Comparison of ENCODE assay signal across 22 cellular contexts in the genomic region with DNA sequence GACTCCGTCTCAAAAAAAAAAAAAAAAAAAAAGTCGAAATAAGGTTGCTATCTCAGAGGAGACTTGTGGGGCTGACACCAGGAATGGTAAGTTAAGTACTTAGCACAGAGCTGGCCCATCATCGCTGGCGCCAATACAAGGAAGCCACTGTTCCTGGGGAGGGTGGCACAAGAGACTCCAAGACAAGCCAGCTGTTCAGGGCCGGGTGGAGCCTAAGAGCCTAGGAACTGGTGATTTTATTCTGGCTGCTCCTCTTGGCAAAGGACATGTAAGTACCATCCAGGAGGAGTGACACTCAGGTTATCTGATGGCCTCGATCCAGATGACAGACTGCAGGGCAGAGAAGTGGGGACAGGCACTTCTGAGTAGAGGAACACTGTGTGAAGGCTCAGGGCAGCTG. TPM values are rescaled to one million over a fixed set of nuclear protein-coding genes. Genes with fewer than 3 reads are reported as not detected.
DNase-seq lines count a peak whose midpoint lies in the region; ATAC-seq, FAIRE-seq and TF ChIP-seq lines count a peak whose summit lies in the region.
"Had no signal": no experiment of that assay in that cellular context is flagged by ENCODE, and none has a peak within 500 bp of the region (broad histone marks: within the 10 kb centered on the region; RNA-seq: fewer than 3 reads in every experiment).

No MANE protein-coding gene starts in this region.

- FAIRE-seq in GM12878 (lab: Jason Lieb, UNC): no peak

- peak overlapping the region; percentile 26 for H3K4me2 ChIP-seq in GM12878 (ENCODE audit: control insufficient read depth, insufficient read depth)

- no peak for TF ChIP-seq CTCF in GM12878 (IDR thresholded peaks at IDR 0.05 in 2 of 3, conservative IDR thresholded peaks at IDR 0.05 in 1 of 3; ENCODE audit: control insufficient read depth in 2 of 3, extremely low read depth in 1 of 3, insufficient read depth in 1 of 3, low read depth in 3 of 3, low read length in 3 of 3)
- no peak for TF ChIP-seq CTCF in testis (IDR thresholded peaks at IDR 0.05)

- TF ChIP-seq POLR2A in GM12878 (IDR thresholded peaks at IDR 0.05; ENCODE audit: low read depth, low read length): no peak
- TF ChIP-seq POLR2A in testis (IDR thresholded peaks at IDR 0.05): no peak

- H2AFZ ChIP-seq in GM12878 (ENCODE audit: control insufficient read depth, low read depth, low read length): no peak overlapping the region

- ATAC-seq in CD4-positive, CD25-positive, alpha-beta regulatory T cell (ENCODE audit: low read depth in 2 of 2): no peak
- ATAC-seq in GM12878 (no peak), GM19035 (IDR thresholded peaks at IDR 0.05; ENCODE audit: unreplicated experiment) (no peak)
- ATAC-seq: right lobe of liver had no signal

- H3K79me2 ChIP-seq in GM12878 (ENCODE audit: control insufficient read depth, insufficient read depth, low read length): peaks cover 42% of the 10 kb centered on the region

- intact Hi-C loops in GM12878 (cut with micrococcal nuclease; ENCODE audit: unreplicated experiment): no loop called here
- intact Hi-C loops in testis (cut with DNase I; ENCODE audit: low total_unique reads): no loop called here

- in situ Hi-C loops in GM12878 (cut with MboI) (no loop called here), KBM-7 (cut with MboI; ENCODE audit: low pct_unique_long_range_greater_than_20kb, low sequenced_read_pairs) (no loop called here)

- no TSS peak for BruUV-seq in GM12878 (replicated peaks; lab: Mats Ljungman, UMichigan)

- H3K27me3 Mint-ChIP-seq in CD4-positive, CD25-positive, alpha-beta regulatory T cell: no peaks in the 10 kb centered on the region
- H3K27me3 Mint-ChIP-seq in IgD-negative memory B cell: no peaks in the 10 kb centered on the region

- RAD21 ChIA-PET in GM12878 (lab: Charles Lee; ENCODE audit: unreplicated experiment): interaction anchor here (2.1 kb wide), 1 partner anchor 34 kb away, joined by 8 read pairs; no protein-coding TSS in a partner anchor

- no peak for TF ChIP-seq EP300 in GM12878 (IDR thresholded peaks at IDR 0.05; ENCODE audit: borderline replicate concordance in 1 of 2, control insufficient read depth in 1 of 2, low read depth in 2 of 2, low read length in 2 of 2)

- H3K4me3 Mint-ChIP-seq in CD4-positive, CD25-positive, alpha-beta regulatory T cell: peak overlapping the region in 3 of 4 donors; percentile 71 to 95 (median 81)
- peak overlapping the region; percentile 18 to 67 (median 46) for H3K4me3 Mint-ChIP-seq in IgD-negative memory B cell

- POLR2A ChIA-PET in GM12878 (lab: Charles Lee): interaction anchor here (0.5 to 0.6 kb wide), 2 partner anchors 592 to 1453 kb away, joined by 3 to 5 read pairs; no protein-coding TSS in a partner anchor

- no peaks in the 10 kb centered on the region for H3K27me3 ChIP-seq in CD4-positive, CD25-positive, alpha-beta regulatory T cell (ENCODE audit: control insufficient read depth, insufficient read depth, low read length)
- H3K27me3 ChIP-seq in GM12878 (replicated peaks in 1 of 2; ENCODE audit: control insufficient read depth in 2 of 2, insufficient read depth in 2 of 2, low read length in 1 of 2) (no peaks in the 10 kb centered on the region), testis (no peaks in the 10 kb centered on the region)
- H3K27me3 ChIP-seq: ascending aorta, BE2C, esophagus squamous epithelium, right lobe of liver, tibial nerve had no signal

- no peak overlapping the region for H3K27ac ChIP-seq in CD4-positive, CD25-positive, alpha-beta regulatory T cell (ENCODE audit: insufficient read depth, low read length, poor library complexity, severe bottlenecking)
- H3K27ac ChIP-seq in GM12878 (ENCODE audit: control insufficient read depth, insufficient read depth): no peak overlapping the region
- no peak overlapping the region for H3K27ac ChIP-seq in testis
- H3K27ac ChIP-seq: ascending aorta, esophagus squamous epithelium, right lobe of liver, VCaP had no signal

- peak overlapping the region; percentile 32 to 86 (median 68) for H3K27ac Mint-ChIP-seq in CD4-positive, CD25-positive, alpha-beta regulatory T cell
- peak overlapping the region in 2 of 3 donors; percentile 25 to 80 for H3K27ac Mint-ChIP-seq in IgD-negative memory B cell

- peaks cover 14 to 44% (median 26%) of the 10 kb centered on the region in 4 donors for H3K4me1 Mint-ChIP-seq in CD4-positive, CD25-positive, alpha-beta regulatory T cell
- H3K4me1 Mint-ChIP-seq in IgD-negative memory B cell: peaks cover 39 to 44% (median 43%) of the 10 kb centered on the region in 3 donors

- CTCF ChIA-PET in GM12878 (lab: Yijun Ruan, JAX): interaction anchor here (0.6 to 1.2 kb wide), 4 partner anchors 9 to 107 kb away, joined by 3 to 4 read pairs (median 4); no protein-coding TSS in a partner anchor

- no peaks in the 10 kb centered on the region for H3K9me3 ChIP-seq in CD4-positive, CD25-positive, alpha-beta regulatory T cell (ENCODE audit: control insufficient read depth in 2 of 2, low read length in 2 of 2)
- no peaks in the 10 kb centered on the region for H3K9me3 ChIP-seq in GM12878 (replicated peaks; ENCODE audit: control insufficient read depth, insufficient read depth, low read length)
- no peaks in the 10 kb centered on the region for H3K9me3 ChIP-seq in testis
- H3K9me3 ChIP-seq: ascending aorta, BE2C, esophagus squamous epithelium, right lobe of liver, tibial nerve had no signal

- SMC1A ChIA-PET in GM12878 (lab: Charles Lee; ENCODE audit: uncharacterized antibody, unreplicated experiment): interaction anchor here (0.9 to 1.3 kb wide), 4 partner anchors 8 to 39 kb away, joined by 3 to 6 read pairs (median 4); no protein-coding TSS in a partner anchor

- H3K4me3 ChIP-seq in CD4-positive, CD25-positive, alpha-beta regulatory T cell (ENCODE audit: low read depth, low read length): no peak overlapping the region
- H3K4me3 ChIP-seq in GM12878 (no peak overlapping the region), testis (no peak overlapping the region)
- H3K4me3 ChIP-seq: ascending aorta, esophagus squamous epithelium, right lobe of liver, tibial nerve had no signal

- H3K36me3 ChIP-seq in CD4-positive, CD25-positive, alpha-beta regulatory T cell (ENCODE audit: control insufficient read depth, insufficient read depth, low read length): peaks cover 38% of the 10 kb centered on the region
- H3K36me3 ChIP-seq in GM12878 (ENCODE audit: control insufficient read depth in 2 of 2, insufficient read depth in 2 of 2, low read length in 1 of 2): peaks cover 7 to 24% of the 10 kb centered on the region in 2 experiments; a peak in 3 of 4 replicates
- no peaks in the 10 kb centered on the region for H3K36me3 ChIP-seq in testis (ENCODE audit: low read depth, missing control alignments)

- no peak overlapping the region for H3K9ac ChIP-seq in GM12878 (ENCODE audit: control insufficient read depth, insufficient read depth, low read length)

- H4K20me1 ChIP-seq in GM12878 (ENCODE audit: control insufficient read depth, insufficient read depth): no peaks in the 10 kb centered on the region

- WGBS in GM12878 (ENCODE audit: insufficient coverage, insufficient replicate concordance, low lambda C conversion rate, missing lambda C conversion rate): 93% methylated on average over 4 of the region's 6 CpGs
- 40 to 79% methylated on average over 6 of the region's 6 CpGs for WGBS in testis, 2 donors

- TF ChIP-seq RAD21 in GM12878 (IDR thresholded peaks at IDR 0.05; ENCODE audit: insufficient read depth, low read depth, low read length): no peak

- H3K9me3 Mint-ChIP-seq in CD4-positive, CD25-positive, alpha-beta regulatory T cell: peaks cover 0 to 3% (median 0%) of the 10 kb centered on the region in 7 donors
- H3K9me3 Mint-ChIP-seq in IgD-negative memory B cell: no peaks in the 10 kb centered on the region

- peaks cover 7% of the 10 kb centered on the region for H3K36me3 Mint-ChIP-seq in CD4-positive, CD25-positive, alpha-beta regulatory T cell
- H3K36me3 Mint-ChIP-seq in IgD-negative memory B cell: peaks cover 1% of the 10 kb centered on the region

- H3K4me1 ChIP-seq in CD4-positive, CD25-positive, alpha-beta regulatory T cell (ENCODE audit: control insufficient read depth, insufficient read depth, low read length, poor library complexity, severe bottlenecking): peaks cover 32% of the 10 kb centered on the region
- H3K4me1 ChIP-seq in GM12878 (ENCODE audit: control insufficient read depth, insufficient read depth, low read length) (peaks cover 23% of the 10 kb centered on the region), testis (peaks cover 18% of the 10 kb centered on the region)

- DNase-seq in CD4-positive, CD25-positive, alpha-beta regulatory T cell: no peak
- DNase-seq in GM12878 (ENCODE audit: low read depth, low spot score) (no peak), pons (ENCODE audit: low spot score) (peak; percentile 68), testis (no peak), KBM-7 (no peak)
- DNase-seq: activated effector memory CD4-positive, alpha-beta T cell treated with Interleukin-2 at 50 U/mL for 16 hours; BE2C; effector CD8-positive, alpha-beta T cell; esophagus squamous epithelium; H7; NCI-H1417; NCI-H748 treated with DMSO at 0.1 percent for 48 hours; right lobe of liver; SIG-M5; stimulated activated CD4-positive, alpha-beta T cell treated with anti-CD3 and anti-CD28 coated beads, Interleukin-15, amount 100 ng/mL, for 24 hours; T-helper 2 cell had no signal

RNA-seq across cellular contexts. Expression of gene ELOF1, which starts 3.8 kb away (rescaled TPM):
- 48.9 TPM for total RNA-seq in CD4-positive, CD25-positive, alpha-beta regulatory T cell
- 100 to 1,000 TPM; 105 to 113 (median 108) TPM for polyA plus RNA-seq in CD4-positive, CD25-positive, alpha-beta regulatory T cell
- polyA plus RNA-seq in IgD-negative memory B cell (183 TPM), GM12878 (2011; rRNA removed) (24.6 and 37.9 TPM in 2 replicates), GM12878 (2014; fragmentation: Illumina TruSeq; extraction: Trizol) (56.3 and 97.7 TPM in 2 replicates), GM12878 (2014; fragmentation: Nextera tagmentation; extraction: Ambion mirVana) (10 to 100 TPM; 11.7 to 28.6 TPM), GM12878 (2014; rRNA removed) (106 and 127 TPM in 2 replicates), GM12878 (2016; fragmentation: Nextera tagmentation; extraction: Ambion mirVana) (100 to 1,000 TPM; 118 to 124 TPM), testis (ENCODE audit: insufficient read depth, low read depth, low replicate concordance) (262 TPM)
- 15.3 and 21.9 TPM in 2 replicates for total RNA-seq in GM12878 (2013; cell fraction: nucleolus; rRNA removed)
- total RNA-seq in GM12878 (2014; rRNA removed) (75.7 and 81.2 TPM in 2 replicates), GM12878 (2014; rRNA removed; fragmentation: Illumina TruSeq; extraction: Trizol) (89.0 and 98.0 TPM in 2 replicates), GM12878 (2021) (85.1 and 88.2 TPM in 2 replicates), testis (100 to 1,000 TPM; 131 to 184 TPM)
- polyA plus RNA-seq in GM12878 (2011; ENCODE audit: low read depth): 27.8 TPM
- polyA plus RNA-seq in GM12878 (2011; cell fraction: cytosol; rRNA removed): 95.7 and 121 TPM in 2 replicates
- 54.4 and 68.3 TPM in 2 replicates for polyA plus RNA-seq in GM12878 (2011; cell fraction: nucleus; rRNA removed)
- polyA plus RNA-seq in GM12878 (2012): 68.6 and 69.1 TPM in 2 replicates
- 28.5 and 59.0 TPM in 2 replicates for polyA minus RNA-seq in GM12878 (2011; rRNA and poly(A)+ RNA removed)
- 21.9 and 29.0 TPM in 2 replicates for polyA minus RNA-seq in GM12878 (2011; cell fraction: cytosol; rRNA and poly(A)+ RNA removed)
- polyA minus RNA-seq in GM12878 (2011; cell fraction: nucleus; rRNA and poly(A)+ RNA removed): 14.0 and 29.9 TPM in 2 replicates

RNA-seq across cellular contexts. Expression of gene CNN1, which starts 16.6 kb away (rescaled TPM):
- not detected for total RNA-seq in CD4-positive, CD25-positive, alpha-beta regulatory T cell
- polyA plus RNA-seq in CD4-positive, CD25-positive, alpha-beta regulatory T cell: not detected
- not detected for polyA plus RNA-seq in IgD-negative memory B cell
- total RNA-seq in GM12878 (2013; cell fraction: nucleolus; rRNA removed): 0.40 TPM in 1 of 2 replicates, not detected in the other
- total RNA-seq in GM12878 (2014; rRNA removed): 0.40 and 0.71 TPM in 2 replicates
- total RNA-seq in GM12878 (2014; rRNA removed; fragmentation: Illumina TruSeq; extraction: Trizol): 0.31 and 0.46 TPM in 2 replicates
- 0.44 and 0.48 TPM in 2 replicates for total RNA-seq in GM12878 (2021)
- polyA plus RNA-seq in GM12878 (2011; ENCODE audit: low read depth): 0.25 TPM
- 0.15 and 0.19 TPM in 2 replicates for polyA plus RNA-seq in GM12878 (2011; rRNA removed)
- 0.12 and 0.16 TPM in 2 replicates for polyA plus RNA-seq in GM12878 (2011; cell fraction: cytosol; rRNA removed)
- polyA plus RNA-seq in GM12878 (2011; cell fraction: nucleus; rRNA removed): not detected in 2 replicates
- polyA plus RNA-seq in GM12878 (2012): 0.20 and 0.55 TPM in 2 replicates
- 0.19 TPM in 1 of 2 replicates, not detected in the other for polyA plus RNA-seq in GM12878 (2014; fragmentation: Illumina TruSeq; extraction: Trizol)
- polyA plus RNA-seq in GM12878 (2014; fragmentation: Nextera tagmentation; extraction: Ambion mirVana): under 1 TPM; 0.03 to 0.04 TPM
- polyA plus RNA-seq in GM12878 (2014; rRNA removed): 0.22 and 0.55 TPM in 2 replicates
- polyA plus RNA-seq in GM12878 (2016; fragmentation: Nextera tagmentation; extraction: Ambion mirVana): under 1 TPM in 1 of 2 experiments, not detected in 1; 0.58 TPM
- 0.82 TPM in 1 of 2 replicates, not detected in the other for polyA minus RNA-seq in GM12878 (2011; rRNA and poly(A)+ RNA removed)
- not detected in 2 replicates for polyA minus RNA-seq in GM12878 (2011; cell fraction: cytosol; rRNA and poly(A)+ RNA removed)
- polyA minus RNA-seq in GM12878 (2011; cell fraction: nucleus; rRNA and poly(A)+ RNA removed): not detected in 2 replicates
- total RNA-seq in testis: 100 to 1,000 TPM; 130 to 151 TPM
- 218 TPM for polyA plus RNA-seq in testis (ENCODE audit: insufficient read depth, low read depth, low replicate concordance)

RNA-seq across cellular contexts. Expression of gene ACP5, which starts 22.2 kb away (rescaled TPM):
- 40.4 TPM for total RNA-seq in CD4-positive, CD25-positive, alpha-beta regulatory T cell
- polyA plus RNA-seq in CD4-positive, CD25-positive, alpha-beta regulatory T cell: 10 to 100 TPM; 21.6 to 33.5 (median 32.3) TPM
- polyA plus RNA-seq in IgD-negative memory B cell (109 TPM), GM12878 (2011; rRNA removed) (3.5 and 5.5 TPM in 2 replicates), GM12878 (2014; fragmentation: Illumina TruSeq; extraction: Trizol) (30.4 and 37.6 TPM in 2 replicates), GM12878 (2014; fragmentation: Nextera tagmentation; extraction: Ambion mirVana) (1 to 10 TPM; 1.0 to 2.2 TPM), GM12878 (2014; rRNA removed) (73.4 and 78.1 TPM in 2 replicates), GM12878 (2016; fragmentation: Nextera tagmentation; extraction: Ambion mirVana) (10 to 100 TPM; 35.9 to 36.0 TPM), testis (ENCODE audit: insufficient read depth, low read depth, low replicate concordance) (20.5 TPM)
- 91.9 and 97.0 TPM in 2 replicates for total RNA-seq in GM12878 (2013; cell fraction: nucleolus; rRNA removed)
- total RNA-seq in GM12878 (2014; rRNA removed) (70.0 TPM in 2 replicates), GM12878 (2014; rRNA removed; fragmentation: Illumina TruSeq; extraction: Trizol) (31.7 and 38.3 TPM in 2 replicates), GM12878 (2021) (43.6 and 46.9 TPM in 2 replicates), testis (1 to 10 TPM; 4.2 to 6.8 TPM)
- 31.6 TPM for polyA plus RNA-seq in GM12878 (2011; ENCODE audit: low read depth)
- 6.6 and 9.2 TPM in 2 replicates for polyA plus RNA-seq in GM12878 (2011; cell fraction: cytosol; rRNA removed)
- 6.7 and 9.2 TPM in 2 replicates for polyA plus RNA-seq in GM12878 (2011; cell fraction: nucleus; rRNA removed)
- polyA plus RNA-seq in GM12878 (2012): 75.9 and 86.6 TPM in 2 replicates
- polyA minus RNA-seq in GM12878 (2011; rRNA and poly(A)+ RNA removed): 2.0 and 5.2 TPM in 2 replicates
- polyA minus RNA-seq in GM12878 (2011; cell fraction: cytosol; rRNA and poly(A)+ RNA removed): 0.94 and 1.4 TPM in 2 replicates
- 0.57 and 0.73 TPM in 2 replicates for polyA minus RNA-seq in GM12878 (2011; cell fraction: nucleus; rRNA and poly(A)+ RNA removed)
- total RNA-seq: ascending aorta, G401 had no signal

RNA-seq across cellular contexts. Expression of gene ECSIT, which starts 26.3 kb away (rescaled TPM):
- 39.3 TPM for total RNA-seq in CD4-positive, CD25-positive, alpha-beta regulatory T cell
- polyA plus RNA-seq in CD4-positive, CD25-positive, alpha-beta regulatory T cell: 10 to 100 TPM; 27.3 to 39.2 (median 36.1) TPM
- 38.7 TPM for polyA plus RNA-seq in IgD-negative memory B cell
- total RNA-seq in GM12878 (2013; cell fraction: nucleolus; rRNA removed): 19.2 and 23.6 TPM in 2 replicates
- total RNA-seq in GM12878 (2014; rRNA removed): 56.8 and 59.6 TPM in 2 replicates
- 20.0 and 24.0 TPM in 2 replicates for total RNA-seq in GM12878 (2014; rRNA removed; fragmentation: Illumina TruSeq; extraction: Trizol)
- total RNA-seq in GM12878 (2021): 52.7 and 54.6 TPM in 2 replicates
- polyA plus RNA-seq in GM12878 (2011; ENCODE audit: low read depth): 13.4 TPM
- polyA plus RNA-seq in GM12878 (2011; rRNA removed): 23.9 and 46.7 TPM in 2 replicates
- polyA plus RNA-seq in GM12878 (2011; cell fraction: cytosol; rRNA removed): 81.8 and 91.6 TPM in 2 replicates
- polyA plus RNA-seq in GM12878 (2011; cell fraction: nucleus; rRNA removed): 67.1 and 69.0 TPM in 2 replicates
- polyA plus RNA-seq in GM12878 (2012): 30.1 and 30.5 TPM in 2 replicates
- polyA plus RNA-seq in GM12878 (2014; fragmentation: Illumina TruSeq; extraction: Trizol): 5.7 and 24.0 TPM in 2 replicates
- 1 to 10 TPM; 1.0 to 4.9 TPM for polyA plus RNA-seq in GM12878 (2014; fragmentation: Nextera tagmentation; extraction: Ambion mirVana)
- polyA plus RNA-seq in GM12878 (2014; rRNA removed): 40.3 and 50.2 TPM in 2 replicates
- polyA plus RNA-seq in GM12878 (2016; fragmentation: Nextera tagmentation; extraction: Ambion mirVana): 10 to 100 TPM; 42.3 to 43.6 TPM
- 75.5 and 94.3 TPM in 2 replicates for polyA minus RNA-seq in GM12878 (2011; rRNA and poly(A)+ RNA removed)
- 30.3 and 35.7 TPM in 2 replicates for polyA minus RNA-seq in GM12878 (2011; cell fraction: cytosol; rRNA and poly(A)+ RNA removed)
- 10.9 and 16.4 TPM in 2 replicates for polyA minus RNA-seq in GM12878 (2011; cell fraction: nucleus; rRNA and poly(A)+ RNA removed)
- total RNA-seq in testis: 10 to 100 TPM; 45.4 to 58.7 TPM
- 28.9 TPM for polyA plus RNA-seq in testis (ENCODE audit: insufficient read depth, low read depth, low replicate concordance)

RNA-seq across cellular contexts. Expression of gene ZNF627, which starts 42.0 kb away (rescaled TPM):
- total RNA-seq in CD4-positive, CD25-positive, alpha-beta regulatory T cell: 6.4 TPM
- polyA plus RNA-seq in CD4-positive, CD25-positive, alpha-beta regulatory T cell: 10 to 100 TPM; 10.6 to 14.3 (median 10.9) TPM
- polyA plus RNA-seq in IgD-negative memory B cell: 7.7 TPM
- total RNA-seq in GM12878 (2013; cell fraction: nucleolus; rRNA removed): 33.2 and 33.4 TPM in 2 replicates
- 10.9 and 12.5 TPM in 2 replicates for total RNA-seq in GM12878 (2014; rRNA removed)
- 13.6 and 14.1 TPM in 2 replicates for total RNA-seq in GM12878 (2014; rRNA removed; fragmentation: Illumina TruSeq; extraction: Trizol)
- total RNA-seq in GM12878 (2021): 9.8 and 10.3 TPM in 2 replicates
- polyA plus RNA-seq in GM12878 (2011; ENCODE audit: low read depth): 5.9 TPM
- polyA plus RNA-seq in GM12878 (2011; rRNA removed): 13.7 and 19.8 TPM in 2 replicates
- polyA plus RNA-seq in GM12878 (2011; cell fraction: cytosol; rRNA removed): 6.4 and 8.5 TPM in 2 replicates
- 7.1 and 8.5 TPM in 2 replicates for polyA plus RNA-seq in GM12878 (2011; cell fraction: nucleus; rRNA removed)
- 5.8 and 8.1 TPM in 2 replicates for polyA plus RNA-seq in GM12878 (2012)
- polyA plus RNA-seq in GM12878 (2014; fragmentation: Illumina TruSeq; extraction: Trizol): 10.6 and 11.4 TPM in 2 replicates
- 1 to 10 TPM; 5.1 to 5.4 TPM for polyA plus RNA-seq in GM12878 (2014; fragmentation: Nextera tagmentation; extraction: Ambion mirVana)
- polyA plus RNA-seq in GM12878 (2014; rRNA removed): 4.8 and 6.3 TPM in 2 replicates
- 10 to 100 TPM in 1 of 2 experiments, 1 to 10 TPM in 1; 9.4 to 10.5 TPM for polyA plus RNA-seq in GM12878 (2016; fragmentation: Nextera tagmentation; extraction: Ambion mirVana)
- 18.2 and 18.7 TPM in 2 replicates for polyA minus RNA-seq in GM12878 (2011; rRNA and poly(A)+ RNA removed)
- polyA minus RNA-seq in GM12878 (2011; cell fraction: cytosol; rRNA and poly(A)+ RNA removed): 4.8 and 10.2 TPM in 2 replicates
- polyA minus RNA-seq in GM12878 (2011; cell fraction: nucleus; rRNA and poly(A)+ RNA removed): 3.7 and 5.0 TPM in 2 replicates
- 10 to 100 TPM; 15.5 to 17.2 TPM for total RNA-seq in testis
- 16.7 TPM for polyA plus RNA-seq in testis (ENCODE audit: insufficient read depth, low read depth, low replicate concordance)

Comparison
In these comparisons a context has a peak if more than half of its experiments do, and no peak if none do; other contexts are left out.
1. RNA of gene CNN1, which starts 16.6 kb away (polyA plus RNA-seq): 218 TPM in testis (single experiment); 0.03 to 0.58 TPM in GM12878, not detected in CD4-positive, CD25-positive, alpha-beta regulatory T cell and not detected in IgD-negative memory B cell (single experiment); every median in the first group is over 100 times any median in the second.